18 cellular contexts compared by ENCODE assay signal in the genomic region with DNA sequence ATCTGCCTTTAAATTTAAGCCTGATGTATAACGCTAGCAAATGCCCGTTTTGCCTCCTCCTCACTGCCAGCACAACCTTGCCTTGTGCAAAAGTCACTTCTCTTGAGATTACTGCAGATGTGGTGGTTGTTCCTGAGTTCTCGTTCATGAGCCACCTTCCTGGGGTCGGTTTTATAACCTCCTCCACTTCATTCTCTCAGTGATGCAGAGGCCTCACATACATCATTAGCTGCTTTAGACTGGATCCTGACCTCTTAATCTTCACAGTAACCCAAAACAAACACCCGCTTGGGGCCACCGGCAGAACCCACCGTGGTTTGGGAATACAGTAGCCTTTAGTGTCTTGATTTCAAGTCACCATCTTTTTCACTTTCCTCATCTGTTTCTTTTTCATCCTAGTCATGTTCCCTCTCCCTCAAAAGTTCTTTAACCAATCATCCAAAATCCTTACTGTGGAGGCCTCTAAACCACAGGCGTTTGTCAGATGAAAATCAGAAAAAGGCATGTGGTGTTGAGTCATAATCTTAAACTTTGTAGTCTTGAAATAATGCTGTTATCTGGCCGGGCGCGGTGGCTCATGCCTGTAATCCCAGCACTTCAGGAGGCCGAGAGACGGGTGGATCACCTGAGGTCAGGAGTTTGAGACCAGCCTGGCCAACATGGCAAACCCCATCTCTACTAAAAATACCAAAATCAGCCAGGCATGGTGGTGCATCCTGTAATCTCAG.
A peak's percentile ranks its signal among the peaks of the same experiment; 100 is the strongest.
DNase-seq lines count a peak whose midpoint lies in the region; ATAC-seq, FAIRE-seq and TF ChIP-seq lines count a peak whose summit lies in the region.
"Had no signal": no experiment of that assay in that cellular context is flagged by ENCODE, and none has a peak within 500 bp of the region (broad histone marks: within the 10 kb centered on the region; RNA-seq: fewer than 3 reads in every experiment).

No MANE protein-coding gene starts in this region.

- H3K27ac Mint-ChIP-seq in activated T-cell treated with anti-CD3 and anti-CD28 coated beads, Interleukin-2, amount 50 U/mL, for 72 hours: peak overlapping the region; percentile 5
- H3K27ac Mint-ChIP-seq in WTC11 (peak overlapping the region; percentile 75), neural progenitor cell (no peak overlapping the region)
- H3K27ac Mint-ChIP-seq: type B pancreatic cell had no signal

- H3K4me1 ChIP-seq in neural progenitor cell: peaks cover 2% of the 10 kb centered on the region
- H3K4me1 ChIP-seq: gastrocnemius medialis had no signal

- peaks cover 27% of the 10 kb centered on the region for H3K4me1 Mint-ChIP-seq in activated T-cell treated with anti-CD3 and anti-CD28 coated beads, Interleukin-2, amount 50 U/mL, for 72 hours (ENCODE audit: low read depth)
- peaks cover 19% of the 10 kb centered on the region for H3K4me1 Mint-ChIP-seq in WTC11
- H3K4me1 Mint-ChIP-seq in neural progenitor cell: peaks cover 23% of the 10 kb centered on the region

- H3K79me2 ChIP-seq in neural progenitor cell (ENCODE audit: low read depth): no peaks in the 10 kb centered on the region

- CTCF ChIA-PET in WTC11 (lab: Charles Lee): no interaction called here

- no peak overlapping the region for H3K4me2 ChIP-seq in neural progenitor cell

- H3K9ac ChIP-seq in neural progenitor cell: no peak overlapping the region

- no peak for TF ChIP-seq CTCF in WTC11 (IDR thresholded peaks at IDR 0.05)
- no peak for TF ChIP-seq CTCF in fibroblast of villous mesenchyme (IDR thresholded peaks at IDR 0.05; ENCODE audit: insufficient read depth, low read depth, low read length)
- no peak for TF ChIP-seq CTCF in neural progenitor cell (IDR thresholded peaks at IDR 0.05)

- peaks cover 0 to 1% of the 10 kb centered on the region in 2 donors for H3K9me3 Mint-ChIP-seq in activated T-cell treated with anti-CD3 and anti-CD28 coated beads, Interleukin-2, amount 50 U/mL, for 72 hours
- no peaks in the 10 kb centered on the region for H3K9me3 Mint-ChIP-seq in WTC11
- H3K9me3 Mint-ChIP-seq in neural progenitor cell: no peaks in the 10 kb centered on the region
- H3K9me3 Mint-ChIP-seq: natural killer cell, type B pancreatic cell had no signal

- H3K9me3 ChIP-seq in neural progenitor cell (ENCODE audit: low read depth): no peaks in the 10 kb centered on the region
- H3K9me3 ChIP-seq: gastrocnemius medialis had no signal

- no peaks in the 10 kb centered on the region for H3K27me3 Mint-ChIP-seq in activated T-cell treated with anti-CD3 and anti-CD28 coated beads, Interleukin-2, amount 50 U/mL, for 72 hours (ENCODE audit: low read depth)
- no peaks in the 10 kb centered on the region for H3K27me3 Mint-ChIP-seq in WTC11 (ENCODE audit: low read depth)
- peaks cover 4% of the 10 kb centered on the region for H3K27me3 Mint-ChIP-seq in neural progenitor cell (ENCODE audit: insufficient read depth, low read depth)
- H3K27me3 Mint-ChIP-seq: type B pancreatic cell had no signal

- no peak for FAIRE-seq in urothelium cell line (lab: Jason Lieb, UNC)
- FAIRE-seq: GM12891, small intestine had no signal

- no peak overlapping the region for H3K27ac ChIP-seq in neural progenitor cell
- H3K27ac ChIP-seq: coronary artery, gastrocnemius medialis had no signal

- H3F3A ChIP-seq in neural progenitor cell (ENCODE audit: low read depth): no peaks in the 10 kb centered on the region

- no peaks in the 10 kb centered on the region for H3K36me3 ChIP-seq in neural progenitor cell
- H3K36me3 ChIP-seq: gastrocnemius medialis had no signal

- peak in 1 of 2 donors; percentile 7 for DNase-seq in activated T-cell treated with anti-CD3 and anti-CD28 coated beads, Interleukin-2, amount 50 U/mL, for 72 hours
- DNase-seq in activated T-cell treated with anti-CD3 and anti-CD28 coated beads, Interleukin-2, amount 50 U/mL, for 1 hour: no peak
- DNase-seq in WTC11 (ENCODE audit: low spot score) (no peak), fibroblast of villous mesenchyme (ENCODE audit: low read depth) (peak; percentile 86), urothelium cell line (ENCODE audit: low spot score) (peak; percentile 13), globus pallidus (ENCODE audit: low spot score) (no peak), neural progenitor cell (ENCODE audit: low spot score) (no peak)
- DNase-seq: activated naive CD4-positive, alpha-beta T cell treated with anti-CD3 and anti-CD28 coated beads, Interleukin-2, amount 50 U/mL, for 16 hours; gastrocnemius medialis; H7; natural killer cell; NCI-H1048; small intestine had no signal

- H4K20me1 ChIP-seq in neural progenitor cell (ENCODE audit: low read depth): no peaks in the 10 kb centered on the region

- ATAC-seq in activated T-cell treated with anti-CD3 and anti-CD28 coated beads, Interleukin-2, amount 50 U/mL, for 72 hours (replicated peaks in 1 of 2): peak in 1 of 2 donors; percentile 57
- no peak for ATAC-seq in WTC11
- ATAC-seq in activated CD4-positive, CD25-positive, alpha-beta regulatory T cell treated with anti-CD3 and anti-CD28 coated beads, Interleukin-2, amount 50 U/mL, for 24 hours: no peak
- ATAC-seq: gastrocnemius medialis, natural killer cell, Panc1 had no signal

- no peak overlapping the region for H3K4me3 Mint-ChIP-seq in activated T-cell treated with anti-CD3 and anti-CD28 coated beads, Interleukin-2, amount 50 U/mL, for 72 hours
- H3K4me3 Mint-ChIP-seq in WTC11 (no peak overlapping the region), neural progenitor cell (no peak overlapping the region)
- H3K4me3 Mint-ChIP-seq: natural killer cell, type B pancreatic cell had no signal

- peaks cover 0 to 3% of the 10 kb centered on the region in 2 donors for H3K36me3 Mint-ChIP-seq in activated T-cell treated with anti-CD3 and anti-CD28 coated beads, Interleukin-2, amount 50 U/mL, for 72 hours (ENCODE audit: insufficient read depth in 2 of 2)
- H3K36me3 Mint-ChIP-seq in WTC11 (no peaks in the 10 kb centered on the region), neural progenitor cell (peaks cover 3% of the 10 kb centered on the region)
- H3K36me3 Mint-ChIP-seq: natural killer cell, type B pancreatic cell had no signal

- POLR2A ChIA-PET in WTC11 (lab: Charles Lee): no interaction called here

- H3K27me3 ChIP-seq in neural progenitor cell: no peaks in the 10 kb centered on the region
- H3K27me3 ChIP-seq: gastrocnemius medialis had no signal

- H3K4me3 ChIP-seq in fibroblast of villous mesenchyme (ENCODE audit: low read depth, low read length) (no peak overlapping the region), neural progenitor cell (no peak overlapping the region)
- H3K4me3 ChIP-seq: coronary artery, gastrocnemius medialis had no signal

- H2AFZ ChIP-seq in neural progenitor cell (replicated peaks): no peak overlapping the region

TF ChIP-seq in WTC11, 78 proteins besides CTCF, POLR2A, EP300 and RAD21 (continues in another document):
- TF ChIP-seq ESRRA (CRISPR knock-in tag; IDR thresholded peaks at IDR 0.05; ENCODE audit: borderline replicate concordance) (no peak), ZNF317 (CRISPR knock-in tag; IDR thresholded peaks at IDR 0.05; ENCODE audit: borderline replicate concordance, low read depth) (no peak), ATF1 (CRISPR knock-in tag; IDR thresholded peaks at IDR 0.05) (no peak), TEAD4 (CRISPR knock-in tag; IDR thresholded peaks at IDR 0.05) (no peak), ZNF396 (CRISPR knock-in tag; IDR thresholded peaks at IDR 0.05; ENCODE audit: borderline replicate concordance) (no peak), ZNF671 (CRISPR knock-in tag; IDR thresholded peaks at IDR 0.05) (no peak), FOXK1 (CRISPR knock-in tag; IDR thresholded peaks at IDR 0.05) (no peak), RELA (CRISPR knock-in tag; IDR thresholded peaks at IDR 0.05; ENCODE audit: borderline replicate concordance) (no peak), ZNF263 (CRISPR knock-in tag; IDR thresholded peaks at IDR 0.05; ENCODE audit: low read depth) (no peak)
- TF ChIP-seq, protein P1, sequence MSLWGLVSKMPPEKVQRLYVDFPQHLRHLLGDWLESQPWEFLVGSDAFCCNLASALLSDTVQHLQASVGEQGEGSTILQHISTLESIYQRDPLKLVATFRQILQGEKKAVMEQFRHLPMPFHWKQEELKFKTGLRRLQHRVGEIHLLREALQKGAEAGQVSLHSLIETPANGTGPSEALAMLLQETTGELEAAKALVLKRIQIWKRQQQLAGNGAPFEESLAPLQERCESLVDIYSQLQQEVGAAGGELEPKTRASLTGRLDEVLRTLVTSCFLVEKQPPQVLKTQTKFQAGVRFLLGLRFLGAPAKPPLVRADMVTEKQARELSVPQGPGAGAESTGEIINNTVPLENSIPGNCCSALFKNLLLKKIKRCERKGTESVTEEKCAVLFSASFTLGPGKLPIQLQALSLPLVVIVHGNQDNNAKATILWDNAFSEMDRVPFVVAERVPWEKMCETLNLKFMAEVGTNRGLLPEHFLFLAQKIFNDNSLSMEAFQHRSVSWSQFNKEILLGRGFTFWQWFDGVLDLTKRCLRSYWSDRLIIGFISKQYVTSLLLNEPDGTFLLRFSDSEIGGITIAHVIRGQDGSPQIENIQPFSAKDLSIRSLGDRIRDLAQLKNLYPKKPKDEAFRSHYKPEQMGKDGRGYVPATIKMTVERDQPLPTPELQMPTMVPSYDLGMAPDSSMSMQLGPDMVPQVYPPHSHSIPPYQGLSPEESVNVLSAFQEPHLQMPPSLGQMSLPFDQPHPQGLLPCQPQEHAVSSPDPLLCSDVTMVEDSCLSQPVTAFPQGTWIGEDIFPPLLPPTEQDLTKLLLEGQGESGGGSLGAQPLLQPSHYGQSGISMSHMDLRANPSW (CRISPR knock-in tag; conservative IDR thresholded peaks at IDR 0.05; ENCODE audit: low read depth): no peak

Comparison
In these comparisons a context has a peak if more than half of its experiments do, and no peak if none do; other contexts are left out.
1. DNase-seq: peak in fibroblast of villous mesenchyme (single experiment) and urothelium cell line (single experiment); none in activated T-cell treated with anti-CD3 and anti-CD28 coated beads, Interleukin-2, amount 50 U/mL, for 1 hour (single experiment), WTC11 (single experiment), globus pallidus (single experiment) and neural progenitor cell (single experiment).